ENCODE assay signal across 1 cellular context in the genomic region with DNA sequence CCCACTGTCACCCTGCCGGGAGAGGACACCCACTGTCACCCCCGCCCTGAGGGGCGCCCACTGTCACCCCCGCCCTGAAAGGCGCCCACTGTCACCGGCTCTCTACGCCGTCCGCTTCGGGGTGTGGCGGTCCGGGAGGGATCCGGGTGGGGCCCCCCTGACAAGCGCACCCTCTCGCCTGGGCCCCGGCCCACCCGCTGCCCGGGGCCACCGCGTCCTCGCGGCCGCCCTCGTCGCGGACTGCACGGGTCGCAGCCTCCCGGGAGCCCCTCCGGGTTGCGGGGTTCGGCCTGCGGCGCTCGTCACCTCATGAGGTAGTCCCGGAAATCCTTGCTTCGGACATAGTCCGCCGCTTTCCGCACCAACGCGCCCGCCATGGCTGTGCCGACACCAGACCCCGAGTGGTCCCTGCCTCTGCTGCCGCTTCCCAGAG.
TF ChIP-seq lines count a peak whose summit lies in the region.

No MANE protein-coding gene starts in this region.

TF ChIP-seq in K562, 482 proteins besides CTCF, POLR2A, EP300 and RAD21 (continued from another document):
- TF ChIP-seq CREB3L1 (IDR thresholded peaks at IDR 0.05; ENCODE audit: borderline replicate concordance, low read depth) = no peak
- peak; percentile 45; the same call in 1 of the 2 replicates for TF ChIP-seq ZNF12 (CRISPR knock-in tag; IDR thresholded peaks at IDR 0.05)
- no peak for TF ChIP-seq ZNF57 (CRISPR knock-in tag; IDR thresholded peaks at IDR 0.05)
- no peak; the same call in 1 of the 2 replicates for TF ChIP-seq CBX1 (IDR thresholded peaks at IDR 0.05; ENCODE audit: low read depth)
- no peak for TF ChIP-seq MLLT1 (IDR thresholded peaks at IDR 0.05)
- TF ChIP-seq DNMT1 (IDR thresholded peaks at IDR 0.05) = no peak
- TF ChIP-seq ZBTB1 (CRISPR knock-in tag; IDR thresholded peaks at IDR 0.05; ENCODE audit: borderline replicate concordance, low read depth) = 0 out of 2 replicates have a peak, but pooled peaks have one; percentile 6
- no peak for TF ChIP-seq ZNF398 (CRISPR knock-in tag; IDR thresholded peaks at IDR 0.05)
- no peak for TF ChIP-seq BCOR (IDR thresholded peaks at IDR 0.05)
- TF ChIP-seq, protein P1, sequence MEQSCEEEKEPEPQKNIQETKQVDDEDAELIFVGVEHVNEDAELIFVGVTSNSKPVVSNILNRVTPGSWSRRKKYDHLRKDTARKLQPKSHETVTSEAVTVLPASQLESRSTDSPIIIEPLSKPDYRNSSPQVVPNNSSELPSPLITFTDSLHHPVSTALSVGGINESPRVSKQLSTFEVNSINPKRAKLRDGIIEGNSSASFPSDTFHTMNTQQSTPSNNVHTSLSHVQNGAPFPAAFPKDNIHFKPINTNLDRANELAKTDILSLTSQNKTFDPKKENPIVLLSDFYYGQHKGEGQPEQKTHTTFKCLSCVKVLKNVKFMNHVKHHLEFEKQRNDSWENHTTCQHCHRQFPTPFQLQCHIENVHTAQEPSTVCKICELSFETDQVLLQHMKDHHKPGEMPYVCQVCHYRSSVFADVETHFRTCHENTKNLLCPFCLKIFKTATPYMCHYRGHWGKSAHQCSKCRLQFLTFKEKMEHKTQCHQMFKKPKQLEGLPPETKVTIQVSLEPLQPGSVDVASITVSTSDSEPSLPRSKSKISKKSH (CRISPR knock-in tag; IDR thresholded peaks at IDR 0.05) = no peak
- TF ChIP-seq POLR2AphosphoS5 (IDR thresholded peaks at IDR 0.05; ENCODE audit: control insufficient read depth, insufficient read depth, low read depth, low read length) = 0 out of 2 replicates have a peak, but pooled peaks have one; percentile 81
- no peak for TF ChIP-seq CEBPB (tag; IDR thresholded peaks at IDR 0.05)
- no peak for TF ChIP-seq ESRRA (IDR thresholded peaks at IDR 0.05; ENCODE audit: borderline replicate concordance, low read depth)
- TF ChIP-seq PML (IDR thresholded peaks at IDR 0.05; ENCODE audit: low read length) = peak; percentile 13; the same call in 1 of the 2 replicates
- TF ChIP-seq ZNF586 (CRISPR knock-in tag; conservative IDR thresholded peaks at IDR 0.05) = no peak
- TF ChIP-seq RAD51 (IDR thresholded peaks at IDR 0.05; ENCODE audit: borderline replicate concordance, low read depth) = no peak
- TF ChIP-seq FOSL1 (tag; conservative IDR thresholded peaks at IDR 0.05) = no peak
- no peak for TF ChIP-seq MTA3 (IDR thresholded peaks at IDR 0.05; ENCODE audit: borderline replicate concordance)
- TF ChIP-seq POLR2G (IDR thresholded peaks at IDR 0.05; ENCODE audit: low read depth, low read length) = no peak; the same call in 1 of the 2 replicates
- no peak for TF ChIP-seq SNIP1 (IDR thresholded peaks at IDR 0.05; ENCODE audit: low read depth)
- TF ChIP-seq MAFG (tag; conservative IDR thresholded peaks at IDR 0.05) = no peak
- TF ChIP-seq FOXP4 (CRISPR knock-in tag; IDR thresholded peaks at IDR 0.05; ENCODE audit: borderline replicate concordance) = no peak; the same call in 1 of the 2 replicates
- TF ChIP-seq, protein P2, sequence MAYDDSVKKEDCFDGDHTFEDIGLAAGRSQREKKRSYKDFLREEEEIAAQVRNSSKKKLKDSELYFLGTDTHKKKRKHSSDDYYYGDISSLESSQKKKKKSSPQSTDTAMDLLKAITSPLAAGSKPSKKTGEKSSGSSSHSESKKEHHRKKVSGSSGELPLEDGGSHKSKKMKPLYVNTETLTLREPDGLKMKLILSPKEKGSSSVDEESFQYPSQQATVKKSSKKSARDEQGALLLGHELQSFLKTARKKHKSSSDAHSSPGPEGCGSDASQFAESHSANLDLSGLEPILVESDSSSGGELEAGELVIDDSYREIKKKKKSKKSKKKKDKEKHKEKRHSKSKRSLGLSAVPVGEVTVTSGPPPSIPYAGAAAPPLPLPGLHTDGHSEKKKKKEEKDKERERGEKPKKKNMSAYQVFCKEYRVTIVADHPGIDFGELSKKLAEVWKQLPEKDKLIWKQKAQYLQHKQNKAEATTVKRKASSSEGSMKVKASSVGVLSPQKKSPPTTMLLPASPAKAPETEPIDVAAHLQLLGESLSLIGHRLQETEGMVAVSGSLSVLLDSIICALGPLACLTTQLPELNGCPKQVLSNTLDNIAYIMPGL (CRISPR knock-in tag; IDR thresholded peaks at IDR 0.05) = no peak
- TF ChIP-seq ESRRB (CRISPR knock-in tag; IDR thresholded peaks at IDR 0.05; ENCODE audit: borderline replicate concordance) = no peak
- TF ChIP-seq ETV6 (IDR thresholded peaks at IDR 0.05; ENCODE audit: borderline replicate concordance in 1 of 2, low read depth in 2 of 2, low read length in 1 of 2) = no peak
- 0 out of 2 replicates have a peak, but pooled peaks have one; percentile 45 for TF ChIP-seq ETV6 (CRISPR knock-in tag; IDR thresholded peaks at IDR 0.05; ENCODE audit: borderline replicate concordance)
- TF ChIP-seq ATF7 (IDR thresholded peaks at IDR 0.05) = no peak
- peak; percentile 12; the same call in 1 of the 2 replicates for TF ChIP-seq TAF7 (tag; IDR thresholded peaks at IDR 0.05)
- TF ChIP-seq, protein P3, sequence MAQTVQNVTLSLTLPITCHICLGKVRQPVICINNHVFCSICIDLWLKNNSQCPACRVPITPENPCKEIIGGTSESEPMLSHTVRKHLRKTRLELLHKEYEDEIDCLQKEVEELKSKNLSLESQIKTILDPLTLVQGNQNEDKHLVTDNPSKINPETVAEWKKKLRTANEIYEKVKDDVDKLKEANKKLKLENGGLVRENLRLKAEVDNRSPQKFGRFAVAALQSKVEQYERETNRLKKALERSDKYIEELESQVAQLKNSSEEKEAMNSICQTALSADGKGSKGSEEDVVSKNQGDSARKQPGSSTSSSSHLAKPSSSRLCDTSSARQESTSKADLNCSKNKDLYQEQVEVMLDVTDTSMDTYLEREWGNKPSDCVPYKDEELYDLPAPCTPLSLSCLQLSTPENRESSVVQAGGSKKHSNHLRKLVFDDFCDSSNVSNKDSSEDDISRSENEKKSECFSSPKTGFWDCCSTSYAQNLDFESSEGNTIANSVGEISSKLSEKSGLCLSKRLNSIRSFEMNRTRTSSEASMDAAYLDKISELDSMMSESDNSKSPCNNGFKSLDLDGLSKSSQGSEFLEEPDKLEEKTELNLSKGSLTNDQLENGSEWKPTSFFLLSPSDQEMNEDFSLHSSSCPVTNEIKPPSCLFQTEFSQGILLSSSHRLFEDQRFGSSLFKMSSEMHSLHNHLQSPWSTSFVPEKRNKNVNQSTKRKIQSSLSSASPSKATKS (CRISPR knock-in tag; IDR thresholded peaks at IDR 0.05) = no peak
- TF ChIP-seq AFF4 (CRISPR knock-in tag; IDR thresholded peaks at IDR 0.05) = no peak; the same call in 1 of the 2 replicates
- TF ChIP-seq U2AF2 (optimal IDR thresholded peaks at IDR 0.05; ENCODE audit: low read depth, low read length) = no peak
